In the genomic region with DNA sequence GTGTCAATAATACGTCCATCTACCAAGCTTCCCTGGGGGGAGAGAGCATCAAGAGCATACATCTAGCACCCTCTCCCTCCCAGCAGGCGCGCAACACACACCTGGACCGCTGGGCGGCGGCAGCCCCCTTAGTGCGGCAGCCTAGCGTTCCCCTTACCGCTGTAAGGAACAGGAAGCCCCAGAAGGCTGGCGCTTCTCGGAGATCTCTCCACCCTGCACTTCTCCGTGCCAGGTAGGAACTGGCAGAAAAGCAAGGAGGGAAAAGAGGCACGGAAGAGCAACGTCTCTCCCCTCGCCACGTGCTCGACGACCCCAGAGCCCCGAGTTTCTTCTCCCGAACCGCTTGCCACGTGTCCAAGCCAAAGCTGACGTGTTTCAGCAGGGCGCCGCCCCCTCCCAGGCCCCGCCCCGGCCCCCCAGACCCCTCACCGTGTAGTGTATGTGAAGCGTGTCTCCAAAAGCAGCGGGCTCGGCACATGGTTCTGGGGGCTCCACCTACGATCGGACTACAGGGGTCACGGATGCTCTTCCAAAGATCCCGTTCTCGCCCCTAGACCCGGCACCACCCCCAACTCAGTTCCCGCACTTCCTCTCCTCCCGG, we compare ENCODE assay signal across 8 cellular contexts. TPM values are rescaled to one million over a fixed set of nuclear protein-coding genes. Genes with fewer than 3 reads are reported as not detected.
A peak's percentile ranks its signal among the peaks of the same experiment; 100 is the strongest.
DNase-seq lines count a peak whose midpoint lies in the region; ATAC-seq, FAIRE-seq and TF ChIP-seq lines count a peak whose summit lies in the region.

No MANE protein-coding gene starts in this region.

- intact Hi-C loops in endothelial cell of umbilical vein (cut with micrococcal nuclease) (loop anchor here (2.0 to 5.0 kb wide), 3 partner anchors 32 to 63 kb away; a partner anchor contains a TSS), stomach (cut with DNase I; ENCODE audit: low total_unique reads) (no loop called here)

- no peaks in the 10 kb centered on the region for H3K9me3 Mint-ChIP-seq in activated CD4-positive, alpha-beta memory T cell treated with anti-CD3 and anti-CD28 coated beads, Interleukin-2, amount 10 ng/mL, durations not matched to agents 7 days and 5 days
- no peaks in the 10 kb centered on the region for H3K9me3 Mint-ChIP-seq in natural killer cell treated with Interleukin-12 subunit alpha and Interleukin-12 subunit beta and Interleukin-15 and Interleukin-18, amount 100 ng/mL, for 72 hours

- peaks cover 43% of the 10 kb centered on the region for H3K4me1 Mint-ChIP-seq in activated CD4-positive, alpha-beta memory T cell treated with anti-CD3 and anti-CD28 coated beads, Interleukin-2, amount 10 ng/mL, durations not matched to agents 7 days and 5 days
- H3K4me1 Mint-ChIP-seq in natural killer cell treated with Interleukin-12 subunit alpha and Interleukin-12 subunit beta and Interleukin-15 and Interleukin-18, amount 100 ng/mL, for 72 hours (ENCODE audit: low read depth in 2 of 2): peaks cover 48 to 50% of the 10 kb centered on the region in 2 donors

- H3K79me2 ChIP-seq in endothelial cell of umbilical vein (ENCODE audit: control insufficient read depth, insufficient read depth, low read length): no peaks in the 10 kb centered on the region

- DNase-seq in G401 (ENCODE audit: low spot score) (peak; percentile 31), LoVo (ENCODE audit: low spot score) (peak; percentile 71), endothelial cell of umbilical vein (ENCODE audit: low read depth, low spot score) (peak; percentile 78), stomach (peak; percentile 66), foreskin melanocyte (no peak)
- DNase-seq in activated CD4-positive, alpha-beta memory T cell treated with anti-CD3 and anti-CD28 coated beads, Interleukin-2, amount 10 ng/mL, durations not matched to agents 7 days and 5 days: peak; percentile 71
- peak; percentile 76 for DNase-seq in natural killer cell treated with Interleukin-12 subunit alpha and Interleukin-12 subunit beta and Interleukin-15 and Interleukin-18, amount 100 ng/mL, for 72 hours (ENCODE audit: low spot score)

- H3K4me1 ChIP-seq in endothelial cell of umbilical vein (ENCODE audit: control insufficient read depth, extremely low read depth, insufficient read depth, low read length) (peaks cover 11% of the 10 kb centered on the region), stomach (peaks cover 7 to 24% (median 17%) of the 10 kb centered on the region in 4 donors)

- H3K9me3 ChIP-seq in endothelial cell of umbilical vein (replicated peaks; ENCODE audit: control insufficient read depth, insufficient read depth, low read length) (no peaks in the 10 kb centered on the region), stomach (no peaks in the 10 kb centered on the region)

- peaks cover 53% of the 10 kb centered on the region for H3K36me3 Mint-ChIP-seq in activated CD4-positive, alpha-beta memory T cell treated with anti-CD3 and anti-CD28 coated beads, Interleukin-2, amount 10 ng/mL, durations not matched to agents 7 days and 5 days (ENCODE audit: low read depth)
- peaks cover 32% of the 10 kb centered on the region for H3K36me3 Mint-ChIP-seq in natural killer cell treated with Interleukin-12 subunit alpha and Interleukin-12 subunit beta and Interleukin-15 and Interleukin-18, amount 100 ng/mL, for 72 hours

- ATAC-seq in GM21737 (IDR thresholded peaks at IDR 0.05; ENCODE audit: unreplicated experiment): peak; percentile 77
- ATAC-seq in natural killer cell treated with Interleukin-12 subunit alpha and Interleukin-12 subunit beta and Interleukin-15 and Interleukin-18, amount 100 ng/mL, for 72 hours: peak; percentile 77 to 79

- TF ChIP-seq CTCF in endothelial cell of umbilical vein (IDR thresholded peaks at IDR 0.05; ENCODE audit: extremely low read depth in 1 of 2, insufficient read depth in 1 of 2, low read depth in 1 of 2, low read length in 2 of 2) (peak; percentile 45 to 72), stomach (IDR thresholded peaks at IDR 0.05) (peak in 5 of 7 experiments; percentile 35 to 60 (median 48))

- no peak for TF ChIP-seq POLR2A in endothelial cell of umbilical vein (IDR thresholded peaks at IDR 0.05; ENCODE audit: low read depth, low read length)
- TF ChIP-seq POLR2A in stomach (IDR thresholded peaks at IDR 0.05): no peak

- TF ChIP-seq EP300 in stomach (IDR thresholded peaks at IDR 0.05): no peak

- H3K27ac Mint-ChIP-seq in activated CD4-positive, alpha-beta memory T cell treated with anti-CD3 and anti-CD28 coated beads, Interleukin-2, amount 10 ng/mL, durations not matched to agents 7 days and 5 days: peak overlapping the region; percentile 89
- peak overlapping the region; percentile 43 to 87 for H3K27ac Mint-ChIP-seq in natural killer cell treated with Interleukin-12 subunit alpha and Interleukin-12 subunit beta and Interleukin-15 and Interleukin-18, amount 100 ng/mL, for 72 hours

- peak overlapping the region; percentile 83 for H2AFZ ChIP-seq in endothelial cell of umbilical vein (ENCODE audit: low read depth, low read length)

- 0 to 1% (median 0%) methylated on average over 22 to 39 of the region's 39 CpGs for WGBS in stomach, 5 donors

- peak overlapping the region; percentile 94 for H3K4me3 Mint-ChIP-seq in activated CD4-positive, alpha-beta memory T cell treated with anti-CD3 and anti-CD28 coated beads, Interleukin-2, amount 10 ng/mL, durations not matched to agents 7 days and 5 days
- peak overlapping the region; percentile 92 for H3K4me3 Mint-ChIP-seq in natural killer cell treated with Interleukin-12 subunit alpha and Interleukin-12 subunit beta and Interleukin-15 and Interleukin-18, amount 100 ng/mL, for 72 hours

- dilution Hi-C loops in endothelial cell of umbilical vein (cut with MboI; ENCODE audit: extremely low pct_ligation_motif_present, low sequenced_read_pairs): no loop called here

- CTCF ChIA-PET in activated CD4-positive, alpha-beta memory T cell treated with anti-CD3 and anti-CD28 coated beads, Interleukin-2, amount 10 ng/mL, durations not matched to agents 7 days and 5 days (lab: Charles Lee): interaction anchor here (0.7 to 8.2 kb wide), 12 partner anchors 11 to 119 kb away, joined by 3 to 61 read pairs (median 7); a partner anchor contains a TSS
- CTCF ChIA-PET in endothelial cell of umbilical vein (lab: Charles Lee): interaction anchor here (0.7 to 3.1 kb wide), 20 partner anchors 11 to 73 kb away, joined by 3 to 39 read pairs (median 5); a partner anchor contains a TSS

- peaks cover 3 to 6% of the 10 kb centered on the region in 2 experiments for H3K36me3 ChIP-seq in endothelial cell of umbilical vein (ENCODE audit: control insufficient read depth in 2 of 2, extremely low read depth in 1 of 2, insufficient read depth in 2 of 2, low read length in 2 of 2)
- peaks cover 0 to 30% (median 25%) of the 10 kb centered on the region in 4 donors for H3K36me3 ChIP-seq in stomach

- H3K27me3 ChIP-seq in endothelial cell of umbilical vein (ENCODE audit: control insufficient read depth in 2 of 2, insufficient read depth in 2 of 2, low read length in 2 of 2) (no peaks in the 10 kb centered on the region), stomach (no peaks in the 10 kb centered on the region)

- peak overlapping the region; percentile 61 for H3K4me2 ChIP-seq in endothelial cell of umbilical vein (ENCODE audit: insufficient read depth, low read length)

- no peaks in the 10 kb centered on the region for H3K9me1 ChIP-seq in endothelial cell of umbilical vein (replicated peaks; ENCODE audit: control insufficient read depth, extremely low read depth, insufficient read depth, low read length)

- H3K27ac ChIP-seq in endothelial cell of umbilical vein (ENCODE audit: insufficient read depth, low read depth, low read length) (peak overlapping the region; percentile 56), stomach (peak overlapping the region; percentile 74 to 83 (median 81))

- in situ Hi-C loops in G401 (cut with HindIII; ENCODE audit: low sequenced_read_pairs): no loop called here

- H4K20me1 ChIP-seq in endothelial cell of umbilical vein (replicated peaks; ENCODE audit: control insufficient read depth, extremely low read depth, insufficient read depth, low read length): no peaks in the 10 kb centered on the region

- FAIRE-seq in endothelial cell of umbilical vein (lab: Jason Lieb, UNC): peak; percentile 86

- H3K9ac ChIP-seq in endothelial cell of umbilical vein (replicated peaks; ENCODE audit: extremely low read depth, insufficient read depth, low read length): peak overlapping the region; percentile 94

- H3K27me3 Mint-ChIP-seq in activated CD4-positive, alpha-beta memory T cell treated with anti-CD3 and anti-CD28 coated beads, Interleukin-2, amount 10 ng/mL, durations not matched to agents 7 days and 5 days: no peaks in the 10 kb centered on the region
- no peaks in the 10 kb centered on the region for H3K27me3 Mint-ChIP-seq in natural killer cell treated with Interleukin-12 subunit alpha and Interleukin-12 subunit beta and Interleukin-15 and Interleukin-18, amount 100 ng/mL, for 72 hours

- no TSS peak for BruUV-seq in endothelial cell of umbilical vein (replicated peaks; lab: Mats Ljungman, UMichigan)

- POLR2A ChIA-PET in activated CD4-positive, alpha-beta memory T cell treated with anti-CD3 and anti-CD28 coated beads, Interleukin-2, amount 10 ng/mL, durations not matched to agents 7 days and 5 days (lab: Charles Lee): interaction anchor here (0.8 to 3.3 kb wide), 18 partner anchors 10 to 74 kb away, joined by 3 to 30 read pairs (median 4); a partner anchor contains a TSS
- POLR2A ChIA-PET in endothelial cell of umbilical vein (lab: Charles Lee): no interaction called here

- H3K4me3 ChIP-seq in endothelial cell of umbilical vein (replicated peaks in 1 of 3; ENCODE audit: insufficient read depth in 1 of 3, low read depth in 1 of 3, low read length in 3 of 3) (peak overlapping the region; percentile 77 to 98 (median 86)), stomach (peak overlapping the region; percentile 78 to 92 (median 86))

RNA-seq across cellular contexts. Expression of a gene that starts 0.6 kb away (rescaled TPM):
- total RNA-seq in G401 (2014; rRNA removed; shearing (Covaris generic)): 2.0 and 2.8 TPM in 2 replicates
- 10 to 100 TPM; 73.4 to 78.7 TPM for total RNA-seq in activated CD4-positive, alpha-beta memory T cell treated with anti-CD3 and anti-CD28 coated beads, Interleukin-2, amount 10 ng/mL, durations not matched to agents 7 days and 5 days
- total RNA-seq in endothelial cell of umbilical vein (78.9 and 81.2 TPM in 2 replicates), stomach (10 to 100 TPM in 3 of 5 donors, 1 to 10 TPM in 2; 7.6 to 53.6 (median 16.0) TPM)
- polyA plus RNA-seq in endothelial cell of umbilical vein (74.2 and 81.7 TPM in 2 replicates), stomach (10 to 100 TPM; 32.7 to 63.6 (median 47.7) TPM)
- polyA plus RNA-seq in endothelial cell of umbilical vein (2011; cell fraction: cytosol; rRNA removed): 64.0 and 69.3 TPM in 2 replicates
- 111 and 117 TPM in 2 replicates for polyA plus RNA-seq in endothelial cell of umbilical vein (2011; cell fraction: nucleus; rRNA removed)
- polyA plus RNA-seq in endothelial cell of umbilical vein (2012): 97.3 and 112 TPM in 2 replicates
- 67.9 and 75.2 TPM in 2 replicates for polyA minus RNA-seq in endothelial cell of umbilical vein
- 48.5 TPM for polyA minus RNA-seq in endothelial cell of umbilical vein (2011; cell fraction: cytosol; rRNA and poly(A)+ RNA removed)
- 32.5 and 33.9 TPM in 2 replicates for polyA minus RNA-seq in endothelial cell of umbilical vein (2011; cell fraction: nucleus; rRNA and poly(A)+ RNA removed)
- 100 to 1,000 TPM; 101 to 112 TPM for total RNA-seq in natural killer cell treated with Interleukin-12 subunit alpha and Interleukin-12 subunit beta and Interleukin-15 and Interleukin-18, amount 100 ng/mL, for 72 hours

RNA-seq across cellular contexts. Expression of a gene that starts 32.6 kb away (rescaled TPM):
- 118 and 141 TPM in 2 replicates for total RNA-seq in G401 (2014; rRNA removed; shearing (Covaris generic))
- total RNA-seq in activated CD4-positive, alpha-beta memory T cell treated with anti-CD3 and anti-CD28 coated beads, Interleukin-2, amount 10 ng/mL, durations not matched to agents 7 days and 5 days: 100 to 1,000 TPM; 114 to 122 TPM
- total RNA-seq in endothelial cell of umbilical vein: 172 and 187 TPM in 2 replicates
- polyA plus RNA-seq in endothelial cell of umbilical vein: 138 and 149 TPM in 2 replicates
- 212 and 244 TPM in 2 replicates for polyA plus RNA-seq in endothelial cell of umbilical vein (2011; cell fraction: cytosol; rRNA removed)
- 167 and 199 TPM in 2 replicates for polyA plus RNA-seq in endothelial cell of umbilical vein (2011; cell fraction: nucleus; rRNA removed)
- polyA plus RNA-seq in endothelial cell of umbilical vein (2012): 165 and 188 TPM in 2 replicates
- polyA minus RNA-seq in endothelial cell of umbilical vein: 179 and 190 TPM in 2 replicates
- 74.8 TPM for polyA minus RNA-seq in endothelial cell of umbilical vein (2011; cell fraction: cytosol; rRNA and poly(A)+ RNA removed)
- 45.0 and 53.9 TPM in 2 replicates for polyA minus RNA-seq in endothelial cell of umbilical vein (2011; cell fraction: nucleus; rRNA and poly(A)+ RNA removed)
- total RNA-seq in natural killer cell treated with Interleukin-12 subunit alpha and Interleukin-12 subunit beta and Interleukin-15 and Interleukin-18, amount 100 ng/mL, for 72 hours: 100 to 1,000 TPM; 125 to 156 TPM
- 10 to 100 TPM; 35.0 to 54.5 (median 42.4) TPM for total RNA-seq in stomach
- 10 to 100 TPM; 34.7 to 56.5 (median 42.6) TPM for polyA plus RNA-seq in stomach

RNA-seq across cellular contexts. Expression of a gene that starts 46.8 kb away (rescaled TPM):
- 3.9 and 10.1 TPM in 2 replicates for total RNA-seq in G401 (2014; rRNA removed; shearing (Covaris generic))
- 1 to 10 TPM; 4.1 to 4.2 TPM for total RNA-seq in activated CD4-positive, alpha-beta memory T cell treated with anti-CD3 and anti-CD28 coated beads, Interleukin-2, amount 10 ng/mL, durations not matched to agents 7 days and 5 days
- total RNA-seq in endothelial cell of umbilical vein (not detected in 2 replicates), stomach (10 to 100 TPM in 1 of 5 donors, 1 to 10 TPM in 1, not detected in 3; 3.1 to 21.7 TPM)
- polyA plus RNA-seq in endothelial cell of umbilical vein (0.04 and 0.14 TPM in 2 replicates), stomach (under 1 TPM in 1 of 3 donors, not detected in 2; 0.68 TPM)
- 0.05 and 0.10 TPM in 2 replicates for polyA plus RNA-seq in endothelial cell of umbilical vein (2011; cell fraction: cytosol; rRNA removed)
- 0.07 TPM in 1 of 2 replicates, not detected in the other for polyA plus RNA-seq in endothelial cell of umbilical vein (2011; cell fraction: nucleus; rRNA removed)
- 0.15 and 0.24 TPM in 2 replicates for polyA plus RNA-seq in endothelial cell of umbilical vein (2012)
- polyA minus RNA-seq in endothelial cell of umbilical vein: 0.70 TPM in 1 of 2 replicates, not detected in the other
- polyA minus RNA-seq in endothelial cell of umbilical vein (2011; cell fraction: cytosol; rRNA and poly(A)+ RNA removed): 2.5 TPM
- polyA minus RNA-seq in endothelial cell of umbilical vein (2011; cell fraction: nucleus; rRNA and poly(A)+ RNA removed): not detected in 2 replicates
- under 1 TPM in 1 of 2 donors, not detected in 1; 0.50 TPM for total RNA-seq in natural killer cell treated with Interleukin-12 subunit alpha and Interleukin-12 subunit beta and Interleukin-15 and Interleukin-18, amount 100 ng/mL, for 72 hours

RNA-seq across cellular contexts. Expression of a gene that starts 53.4 kb away (rescaled TPM):
- total RNA-seq in G401 (2014; rRNA removed; shearing (Covaris generic)): not detected in 2 replicates
- total RNA-seq in activated CD4-positive, alpha-beta memory T cell treated with anti-CD3 and anti-CD28 coated beads, Interleukin-2, amount 10 ng/mL, durations not matched to agents 7 days and 5 days: under 1 TPM; 0.33 to 0.73 TPM
- total RNA-seq in endothelial cell of umbilical vein (not detected in 2 replicates), stomach (not detected)
- polyA plus RNA-seq in endothelial cell of umbilical vein (not detected in 2 replicates), stomach (not detected)
- not detected in 2 replicates for polyA plus RNA-seq in endothelial cell of umbilical vein (2011; cell fraction: cytosol; rRNA removed)
- not detected in 2 replicates for polyA plus RNA-seq in endothelial cell of umbilical vein (2011; cell fraction: nucleus; rRNA removed)
- not detected in 2 replicates for polyA plus RNA-seq in endothelial cell of umbilical vein (2012)
- not detected in 2 replicates for polyA minus RNA-seq in endothelial cell of umbilical vein
- not detected for polyA minus RNA-seq in endothelial cell of umbilical vein (2011; cell fraction: cytosol; rRNA and poly(A)+ RNA removed)
- not detected in 2 replicates for polyA minus RNA-seq in endothelial cell of umbilical vein (2011; cell fraction: nucleus; rRNA and poly(A)+ RNA removed)
- not detected for total RNA-seq in natural killer cell treated with Interleukin-12 subunit alpha and Interleukin-12 subunit beta and Interleukin-15 and Interleukin-18, amount 100 ng/mL, for 72 hours

RNA-seq across cellular contexts. Expression of a gene that starts 59.0 kb away (rescaled TPM):
- 0.88 and 1.9 TPM in 2 replicates for total RNA-seq in G401 (2014; rRNA removed; shearing (Covaris generic))
- total RNA-seq in activated CD4-positive, alpha-beta memory T cell treated with anti-CD3 and anti-CD28 coated beads, Interleukin-2, amount 10 ng/mL, durations not matched to agents 7 days and 5 days: 1 to 10 TPM; 2.6 to 3.0 TPM
- total RNA-seq in endothelial cell of umbilical vein (4.0 and 4.4 TPM in 2 replicates), stomach (10 to 100 TPM in 1 of 5 donors, 1 to 10 TPM in 3, not detected in 1; 3.5 to 21.0 (median 5.0) TPM)
- polyA plus RNA-seq in endothelial cell of umbilical vein (5.2 and 9.9 TPM in 2 replicates), stomach (10 to 100 TPM; 12.2 to 20.5 (median 20.5) TPM)
- polyA plus RNA-seq in endothelial cell of umbilical vein (2011; cell fraction: cytosol; rRNA removed): 9.8 and 11.5 TPM in 2 replicates
- 34.0 and 46.2 TPM in 2 replicates for polyA plus RNA-seq in endothelial cell of umbilical vein (2011; cell fraction: nucleus; rRNA removed)
- 10.9 and 17.4 TPM in 2 replicates for polyA plus RNA-seq in endothelial cell of umbilical vein (2012)
- polyA minus RNA-seq in endothelial cell of umbilical vein: 9.4 and 16.2 TPM in 2 replicates
- not detected for polyA minus RNA-seq in endothelial cell of umbilical vein (2011; cell fraction: cytosol; rRNA and poly(A)+ RNA removed)
- 21.3 and 21.6 TPM in 2 replicates for polyA minus RNA-seq in endothelial cell of umbilical vein (2011; cell fraction: nucleus; rRNA and poly(A)+ RNA removed)
- total RNA-seq in natural killer cell treated with Interleukin-12 subunit alpha and Interleukin-12 subunit beta and Interleukin-15 and Interleukin-18, amount 100 ng/mL, for 72 hours: 1 to 10 TPM; 3.4 to 3.7 TPM
